In genomic region chr10:14959221-14960057, GRCh38 we compare ENCODE assay signal across 8 cellular contexts.
DNase-seq lines count a peak whose midpoint lies in the region; ATAC-seq and TF ChIP-seq lines count a peak whose summit lies in the region.

Gene MEIG1, plus strand, starts transcription at chr10:14959388. Its CDS starts 7,081 bp downstream, at chr10:14966469.

- no peaks in the 10 kb centered on the region for H3K27me3 Mint-ChIP-seq in central memory CD8-positive, alpha-beta T cell

- ATAC-seq in GM19025 (IDR thresholded peaks at IDR 0.05; ENCODE audit: low read depth, unreplicated experiment) (peak; percentile 74), HG03280 (IDR thresholded peaks at IDR 0.05; ENCODE audit: unreplicated experiment) (peak; percentile 84)
- ATAC-seq in central memory CD8-positive, alpha-beta T cell (replicated peaks; ENCODE audit: extremely low read depth, poor library complexity, severe bottlenecking): peak; percentile 87

- H3K4me1 Mint-ChIP-seq in central memory CD8-positive, alpha-beta T cell: peaks cover 11% of the 10 kb centered on the region

- H3K9me3 Mint-ChIP-seq in central memory CD8-positive, alpha-beta T cell: no peaks in the 10 kb centered on the region

- peaks cover 11% of the 10 kb centered on the region for H3K36me3 Mint-ChIP-seq in central memory CD8-positive, alpha-beta T cell (ENCODE audit: insufficient read depth)

- peak within 1 kb of the TSS; percentile 96 for H3K4me3 Mint-ChIP-seq in central memory CD8-positive, alpha-beta T cell

- peak within 1 kb of the TSS; percentile 96 for H3K27ac Mint-ChIP-seq in central memory CD8-positive, alpha-beta T cell (ENCODE audit: low read depth)

- DNase-seq in AG09319 (ENCODE audit: extremely low read depth, low read depth) (peak; percentile 83), NCI-H345 (lab: John Stamatoyannopoulos, UW) (peak; percentile 89), islet precursor cell (peak; percentile 98)
- DNase-seq in activated CD4-positive, CD25-positive, alpha-beta regulatory T cell treated with anti-CD3 and anti-CD28 coated beads, Interleukin-2, amount 50 U/mL, for 16 hours (ENCODE audit: low read depth, low spot score): peak; percentile 82
- peak; percentile 83 to 88 for DNase-seq in central memory CD8-positive, alpha-beta T cell (ENCODE audit: low spot score in 2 of 2)
- DNase-seq in stimulated activated CD4-positive, alpha-beta T cell treated with anti-CD3 and anti-CD28 coated beads, Interleukin-12 subunit alpha, Interleukin-12 subunit beta, amount 100 ng/mL, for 4 hours: peak; percentile 92

- no peak for TF ChIP-seq CTCF in AG09319 (IDR thresholded peaks at IDR 0.05; ENCODE audit: low read depth, low read length)

Comparison
In these comparisons a context has a peak if more than half of its experiments do, and no peak if none do; other contexts are left out.
1. Peak in every context shown above with its lines: DNase-seq and ATAC-seq.